Comparison of ENCODE assay signal across 13 cellular contexts in genomic region chr20:33351696-33352095, GRCh38.
"Had no signal": no experiment of that assay in that cellular context is flagged by ENCODE, and none has a peak within 500 bp of the region (broad histone marks: within the 10 kb centered on the region; RNA-seq: fewer than 3 reads in every experiment).

No MANE protein-coding gene starts in this region.

- H3K9me3 Mint-ChIP-seq: activated naive CD8-positive, alpha-beta T cell treated with anti-CD3 and anti-CD28 coated beads for 36 hours; stimulated activated memory B cell treated with anti-CD40 and anti-IgM and Interleukin-4, amounts not matched to agents 10 μg/mL and 1 μg/mL and 100 μg/mL, for 72 hours; T-helper 2 cell treated with Interferon-gamma antibody and Interleukin-4, amounts not matched to agents 5 μg/mL and 100 μg/mL, for 36 hours had no signal

- H3K27me3 Mint-ChIP-seq: activated naive CD8-positive, alpha-beta T cell treated with anti-CD3 and anti-CD28 coated beads for 36 hours; stimulated activated memory B cell treated with anti-CD40 and anti-IgM and Interleukin-4, amounts not matched to agents 10 μg/mL and 1 μg/mL and 100 μg/mL, for 72 hours had no signal

- H3K4me1 ChIP-seq: right atrium auricular region, SJCRH30, tibial nerve had no signal

- ATAC-seq: activated CD8-positive, alpha-beta T cell treated with anti-CD3 and anti-CD28 coated beads, Interleukin-2, amount 10 ng/mL, durations not matched to agents 7 days and 5 days; stimulated activated memory B cell treated with anti-CD40 and anti-IgM and Interleukin-4, amounts not matched to agents 10 μg/mL and 1 μg/mL and 100 μg/mL, for 72 hours had no signal

- DNase-seq: activated CD4-positive, alpha-beta T cell treated with anti-CD3 and anti-CD28 coated beads for 1 hour; activated CD8-positive, alpha-beta memory T cell treated with anti-CD3 and anti-CD28 coated beads, Interleukin-2, amount 50 U/mL, for 48 hours; activated CD8-positive, alpha-beta T cell treated with anti-CD3 and anti-CD28 coated beads, Interleukin-2, amount 10 ng/mL, durations not matched to agents 7 days and 5 days; activated naive CD8-positive, alpha-beta T cell treated with anti-CD3 and anti-CD28 coated beads for 36 hours; kidney glomerular epithelial cell; midbrain; SJCRH30; small intestine had no signal

- H3K27me3 ChIP-seq: cardiac muscle cell, right atrium auricular region, SJCRH30, tibial nerve had no signal

- H3K4me1 Mint-ChIP-seq: activated naive CD8-positive, alpha-beta T cell treated with anti-CD3 and anti-CD28 coated beads for 36 hours; stimulated activated memory B cell treated with anti-CD40 and anti-IgM and Interleukin-4, amounts not matched to agents 10 μg/mL and 1 μg/mL and 100 μg/mL, for 72 hours had no signal

- H3K27ac Mint-ChIP-seq: activated CD8-positive, alpha-beta T cell treated with anti-CD3 and anti-CD28 coated beads, Interleukin-2, amount 10 ng/mL, durations not matched to agents 7 days and 5 days; activated naive CD8-positive, alpha-beta T cell treated with anti-CD3 and anti-CD28 coated beads for 36 hours; stimulated activated memory B cell treated with anti-CD40 and anti-IgM and Interleukin-4, amounts not matched to agents 10 μg/mL and 1 μg/mL and 100 μg/mL, for 72 hours; T-helper 2 cell treated with Interferon-gamma antibody and Interleukin-4, amounts not matched to agents 5 μg/mL and 100 μg/mL, for 36 hours had no signal

- H3K4me3 ChIP-seq: cardiac muscle cell, right atrium auricular region, SJCRH30, tibial nerve had no signal

- H3K9me3 ChIP-seq: right atrium auricular region, SJCRH30, tibial nerve had no signal

- H3K4me3 Mint-ChIP-seq: activated CD8-positive, alpha-beta T cell treated with anti-CD3 and anti-CD28 coated beads, Interleukin-2, amount 10 ng/mL, durations not matched to agents 7 days and 5 days; activated naive CD8-positive, alpha-beta T cell treated with anti-CD3 and anti-CD28 coated beads for 36 hours; stimulated activated memory B cell treated with anti-CD40 and anti-IgM and Interleukin-4, amounts not matched to agents 10 μg/mL and 1 μg/mL and 100 μg/mL, for 72 hours; T-helper 2 cell treated with Interferon-gamma antibody and Interleukin-4, amounts not matched to agents 5 μg/mL and 100 μg/mL, for 36 hours had no signal

- H3K27ac ChIP-seq: cardiac muscle cell, right atrium auricular region, SJCRH30, tibial nerve had no signal

- H3K36me3 ChIP-seq: cardiac muscle cell had no signal
